In the genomic region with DNA sequence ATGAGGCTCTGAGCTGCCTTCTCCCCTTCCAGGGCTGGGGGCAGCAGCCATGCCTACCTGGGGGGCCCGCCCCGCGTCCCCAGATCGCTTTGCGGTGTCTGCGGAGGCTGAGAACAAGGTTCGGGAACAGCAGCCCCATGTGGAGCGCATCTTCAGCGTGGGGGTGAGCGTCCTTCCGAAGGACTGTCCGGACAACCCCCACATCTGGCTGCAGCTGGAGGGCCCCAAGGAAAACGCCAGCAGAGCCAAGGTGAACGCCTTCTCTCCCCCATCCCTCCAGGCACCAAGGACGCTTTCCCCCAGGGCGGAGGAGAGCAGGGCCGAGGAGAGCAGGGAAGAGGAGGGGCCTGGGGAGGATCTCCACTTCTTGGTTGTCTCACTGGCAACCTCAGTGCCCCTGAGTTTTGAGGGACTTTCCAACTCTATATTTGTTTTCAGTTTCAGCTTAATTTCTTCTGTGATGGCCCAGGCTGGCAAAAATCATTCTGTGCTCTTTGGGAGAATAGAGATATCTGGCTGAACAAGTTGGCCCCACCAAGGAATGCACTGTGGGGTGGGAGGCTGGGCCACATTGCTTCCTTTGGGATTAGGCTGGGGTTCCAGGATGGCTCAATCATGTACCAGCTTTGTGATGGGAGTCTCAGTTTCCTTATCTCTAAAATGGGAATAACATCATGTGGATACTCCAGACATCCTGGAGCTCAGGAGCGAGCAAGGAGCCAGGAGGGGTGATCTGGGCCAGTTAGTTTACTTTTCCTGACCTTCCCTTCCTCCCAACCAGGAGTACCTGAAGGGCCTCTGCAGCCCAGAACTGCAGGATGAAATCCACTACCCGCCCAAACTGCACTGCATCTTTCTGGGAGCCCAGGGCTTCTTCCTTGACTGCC, we compare ENCODE assay signal across 8 cellular contexts. TPM values are rescaled to one million over a fixed set of nuclear protein-coding genes. Genes with fewer than 3 reads are reported as not detected.
DNase-seq lines count a peak whose midpoint lies in the region; ATAC-seq and TF ChIP-seq lines count a peak whose summit lies in the region.

No MANE protein-coding gene starts in this region.

- ATAC-seq in GM18520 (IDR thresholded peaks at IDR 0.05; ENCODE audit: unreplicated experiment) (peak; percentile 29), HG03460 (IDR thresholded peaks at IDR 0.05; ENCODE audit: unreplicated experiment) (peak; percentile 45), upper lobe of right lung (no peak)

- POLR2A ChIA-PET in activated CD4-positive, alpha-beta memory T cell treated with anti-CD3 and anti-CD28 coated beads, Interleukin-2, amount 10 ng/mL, durations not matched to agents 7 days and 5 days (lab: Charles Lee), result interaction anchor here (0.7 to 10.0 kb wide), 48 partner anchors 8 to 351 kb away, joined by 3 to 221 read pairs (median 7); a partner anchor contains a TSS

- peak overlapping the region; percentile 92 for H3K27ac Mint-ChIP-seq in activated CD4-positive, alpha-beta memory T cell treated with anti-CD3 and anti-CD28 coated beads, Interleukin-2, amount 10 ng/mL, durations not matched to agents 7 days and 5 days
- no peak overlapping the region for H3K27ac Mint-ChIP-seq in neural crest cell (ENCODE audit: unreplicated experiment)

- TF ChIP-seq CTCF in epithelial cell of proximal tubule (conservative IDR thresholded peaks at IDR 0.05; ENCODE audit: low read depth, low read length) (no peak), neural crest cell (conservative IDR thresholded peaks at IDR 0.05) (no peak), upper lobe of right lung (IDR thresholded peaks at IDR 0.05) (no peak)

- CTCF ChIA-PET in activated CD4-positive, alpha-beta memory T cell treated with anti-CD3 and anti-CD28 coated beads, Interleukin-2, amount 10 ng/mL, durations not matched to agents 7 days and 5 days (lab: Charles Lee), result interaction anchor here (0.5 to 12.2 kb wide), 53 partner anchors 9 to 798 kb away, joined by 3 to 494 read pairs (median 5); a partner anchor contains a TSS

- H3K4me1 ChIP-seq in upper lobe of right lung, result peaks cover 35% of the 10 kb centered on the region

- peaks cover 39% of the 10 kb centered on the region for H3K36me3 ChIP-seq in upper lobe of right lung

- no peaks in the 10 kb centered on the region for H3K9me3 ChIP-seq in upper lobe of right lung

- no peaks in the 10 kb centered on the region for H3K9me3 Mint-ChIP-seq in activated CD4-positive, alpha-beta memory T cell treated with anti-CD3 and anti-CD28 coated beads, Interleukin-2, amount 10 ng/mL, durations not matched to agents 7 days and 5 days
- H3K9me3 Mint-ChIP-seq in neural crest cell, result no peaks in the 10 kb centered on the region

- H3K27me3 ChIP-seq in upper lobe of right lung, result no peaks in the 10 kb centered on the region

- H3K4me3 ChIP-seq in epithelial cell of proximal tubule (ENCODE audit: low read depth, low read length) (peak overlapping the region; percentile 83), upper lobe of right lung (peak overlapping the region; percentile 86)

- H3K36me3 Mint-ChIP-seq in activated CD4-positive, alpha-beta memory T cell treated with anti-CD3 and anti-CD28 coated beads, Interleukin-2, amount 10 ng/mL, durations not matched to agents 7 days and 5 days (ENCODE audit: low read depth), result peaks cover 52% of the 10 kb centered on the region
- H3K36me3 Mint-ChIP-seq in neural crest cell (ENCODE audit: low read depth), result peaks cover 3% of the 10 kb centered on the region

- H3K27me3 Mint-ChIP-seq in activated CD4-positive, alpha-beta memory T cell treated with anti-CD3 and anti-CD28 coated beads, Interleukin-2, amount 10 ng/mL, durations not matched to agents 7 days and 5 days, result no peaks in the 10 kb centered on the region
- peaks cover 4% of the 10 kb centered on the region for H3K27me3 Mint-ChIP-seq in neural crest cell (ENCODE audit: low read depth)

- H3K27ac ChIP-seq in upper lobe of right lung, result peak overlapping the region; percentile 93

- peak overlapping the region; percentile 92 for H3K4me3 Mint-ChIP-seq in activated CD4-positive, alpha-beta memory T cell treated with anti-CD3 and anti-CD28 coated beads, Interleukin-2, amount 10 ng/mL, durations not matched to agents 7 days and 5 days
- H3K4me3 Mint-ChIP-seq in neural crest cell, result peak overlapping the region; percentile 90

- H3K4me1 Mint-ChIP-seq in activated CD4-positive, alpha-beta memory T cell treated with anti-CD3 and anti-CD28 coated beads, Interleukin-2, amount 10 ng/mL, durations not matched to agents 7 days and 5 days, result peaks cover 63% of the 10 kb centered on the region
- peaks cover 23% of the 10 kb centered on the region for H3K4me1 Mint-ChIP-seq in neural crest cell

- intact Hi-C loops in upper lobe of right lung (cut with DNase I), result loop anchor here (5.0 kb wide), 1 partner anchor 99 kb away; no protein-coding TSS in a partner anchor

- peak; percentile 60 for DNase-seq in activated CD4-positive, alpha-beta memory T cell treated with anti-CD3 and anti-CD28 coated beads, Interleukin-2, amount 10 ng/mL, durations not matched to agents 7 days and 5 days
- DNase-seq in epithelial cell of proximal tubule (ENCODE audit: low read depth), result no peak
- no peak for DNase-seq in neural crest cell (ENCODE audit: low read depth, low spot score)
- peak; percentile 67 for DNase-seq in upper lobe of right lung
- no peak for DNase-seq in ecto neural progenitor cell (ENCODE audit: low spot score)
- DNase-seq in A172 (ENCODE audit: low spot score), result no peak

RNA-seq across cellular contexts. Expression of a gene that starts 1.2 kb away (rescaled TPM):
- 10 to 100 TPM; 96.0 to 99.5 TPM for total RNA-seq in activated CD4-positive, alpha-beta memory T cell treated with anti-CD3 and anti-CD28 coated beads, Interleukin-2, amount 10 ng/mL, durations not matched to agents 7 days and 5 days
- total RNA-seq in epithelial cell of proximal tubule, result 38.3 and 41.6 TPM in 2 replicates
- 49.3 and 52.3 TPM in 2 replicates for total RNA-seq in neural crest cell
- 56.2 TPM for total RNA-seq in upper lobe of right lung
- total RNA-seq in A172 (2014; rRNA removed; shearing (Covaris generic)), result 15.4 and 19.5 TPM in 2 replicates

RNA-seq across cellular contexts. Expression of a gene that starts 1.5 kb away (rescaled TPM):
- total RNA-seq in activated CD4-positive, alpha-beta memory T cell treated with anti-CD3 and anti-CD28 coated beads, Interleukin-2, amount 10 ng/mL, durations not matched to agents 7 days and 5 days, result 1 to 10 TPM; 8.6 to 9.5 TPM
- total RNA-seq in epithelial cell of proximal tubule, result 0.43 and 1.3 TPM in 2 replicates
- 0.86 and 1.0 TPM in 2 replicates for total RNA-seq in neural crest cell
- total RNA-seq in upper lobe of right lung, result 2.9 TPM
- total RNA-seq in A172 (2014; rRNA removed; shearing (Covaris generic)), result 0.17 TPM in 1 of 2 replicates, not detected in the other

RNA-seq across cellular contexts. Expression of a gene that starts 11.7 kb away (rescaled TPM):
- 10 to 100 TPM; 38.5 to 41.6 TPM for total RNA-seq in activated CD4-positive, alpha-beta memory T cell treated with anti-CD3 and anti-CD28 coated beads, Interleukin-2, amount 10 ng/mL, durations not matched to agents 7 days and 5 days
- 27.4 and 36.9 TPM in 2 replicates for total RNA-seq in epithelial cell of proximal tubule
- total RNA-seq in neural crest cell, result 64.6 and 76.7 TPM in 2 replicates
- total RNA-seq in upper lobe of right lung, result 61.6 TPM
- 3.3 and 4.0 TPM in 2 replicates for total RNA-seq in A172 (2014; rRNA removed; shearing (Covaris generic))

RNA-seq across cellular contexts. Expression of a gene that starts 32.1 kb away (rescaled TPM):
- under 1 TPM; 0.18 TPM for total RNA-seq in activated CD4-positive, alpha-beta memory T cell treated with anti-CD3 and anti-CD28 coated beads, Interleukin-2, amount 10 ng/mL, durations not matched to agents 7 days and 5 days
- total RNA-seq in epithelial cell of proximal tubule (3.4 and 6.2 TPM in 2 replicates), neural crest cell (10.3 and 10.4 TPM in 2 replicates), upper lobe of right lung (16.6 TPM)
- total RNA-seq in A172 (2014; rRNA removed; shearing (Covaris generic)), result 0.12 and 0.69 TPM in 2 replicates

Comparison
In these comparisons a context has a peak if more than half of its experiments do, and no peak if none do; other contexts are left out.
1. DNase-seq: peak in activated CD4-positive, alpha-beta memory T cell treated with anti-CD3 and anti-CD28 coated beads, Interleukin-2, amount 10 ng/mL, durations not matched to agents 7 days and 5 days (single experiment) and upper lobe of right lung (single experiment); none in epithelial cell of proximal tubule (single experiment), neural crest cell (single experiment), ecto neural progenitor cell (single experiment) and A172 (single experiment).